13 cellular contexts compared by ENCODE assay signal in genomic region chr3:122689587-122689986, GRCh38. TPM values are rescaled to one million over a fixed set of nuclear protein-coding genes. Genes with fewer than 3 reads are reported as not detected.
A peak's percentile ranks its signal among the peaks of the same experiment; 100 is the strongest.
DNase-seq lines count a peak whose midpoint lies in the region; ATAC-seq, FAIRE-seq and TF ChIP-seq lines count a peak whose summit lies in the region.
"Had no signal": no experiment of that assay in that cellular context is flagged by ENCODE, and none has a peak within 500 bp of the region (broad histone marks: within the 10 kb centered on the region; RNA-seq: fewer than 3 reads in every experiment).

No MANE protein-coding gene starts in this region.

- no peaks in the 10 kb centered on the region for H3K9me3 Mint-ChIP-seq in HFFc6
- H3K9me3 Mint-ChIP-seq in activated B cell treated with CpG ODN at 0.5 μM for 24 hours = no peaks in the 10 kb centered on the region
- H3K9me3 Mint-ChIP-seq: activated naive CD4-positive, alpha-beta T cell treated with anti-CD3 and anti-CD28 coated beads, Interleukin-2, amount 50 U/mL, for 72 hours had no signal

- no peak overlapping the region for H3K4me3 Mint-ChIP-seq in HFFc6
- H3K4me3 Mint-ChIP-seq in activated B cell treated with CpG ODN at 0.5 μM for 24 hours = peak overlapping the region; percentile 5

- peak overlapping the region; percentile 10; the same call in 1 of the 2 replicates for H3K27ac Mint-ChIP-seq in HFFc6
- no peak overlapping the region for H3K27ac Mint-ChIP-seq in activated B cell treated with CpG ODN at 0.5 μM for 24 hours

- no peak for TF ChIP-seq CTCF in A549 (IDR thresholded peaks at IDR 0.05)
- TF ChIP-seq CTCF in HFFc6 (IDR thresholded peaks at IDR 0.05) = no peak
- no peak for TF ChIP-seq CTCF in activated B cell treated with CpG ODN at 0.5 μM for 24 hours (IDR thresholded peaks at IDR 0.05)
- no peak for TF ChIP-seq CTCF in fibroblast of the aortic adventitia (IDR thresholded peaks at IDR 0.05; ENCODE audit: insufficient read depth, low read length)

- 0 out of 6 replicates have a peak overlapping the region, but pooled peaks of 1 of the 2 experiments have one; percentile 17 for H3K27ac ChIP-seq in A549
- H3K27ac ChIP-seq: foreskin keratinocyte, psoas muscle had no signal

- POLR2A ChIA-PET in A549 (lab: Yijun Ruan, JAX) (no interaction called here), activated B cell treated with CpG ODN at 0.5 μM for 24 hours (lab: Charles Lee) (interaction anchor here (2.1 to 3.3 kb wide), 3 partner anchors 8 to 104 kb away, joined by 7 to 23 read pairs (median 10); partner anchors contain the start of gene HSPBAP1)

- TF ChIP-seq RAD21 in A549 (conservative IDR thresholded peaks at IDR 0.05 in 1 of 2, IDR thresholded peaks at IDR 0.05 in 1 of 2) = no peak

- H3K4me1 ChIP-seq in A549 = peaks cover 21% of the 10 kb centered on the region
- H3K4me1 ChIP-seq: foreskin keratinocyte, psoas muscle had no signal

- no peak for FAIRE-seq in A549 (lab: Jason Lieb, UNC)

- H3K4me2 ChIP-seq in A549 = peak overlapping the region; percentile 25; the same call in 2 of the 3 replicates

- intact Hi-C loops in activated B cell treated with CpG ODN at 0.5 μM for 24 hours (cut with micrococcal nuclease) = loop anchor here (1.0 kb wide), 2 partner anchors 8 to 9 kb away; no protein-coding TSS in a partner anchor

- peak; percentile 34 to 56; a peak in 2 of 6 replicates for ATAC-seq in A549
- ATAC-seq in activated B cell treated with CpG ODN at 0.5 μM for 24 hours (ENCODE audit: low read depth) = no peak
- ATAC-seq in GM18505 (IDR thresholded peaks at IDR 0.05; ENCODE audit: unreplicated experiment) = no peak
- no peak for ATAC-seq in GM19395 (IDR thresholded peaks at IDR 0.05; ENCODE audit: unreplicated experiment)
- ATAC-seq: foreskin keratinocyte, psoas muscle had no signal

- H3K27me3 Mint-ChIP-seq in HFFc6 (ENCODE audit: insufficient read depth) (peaks cover 2% of the 10 kb centered on the region; the same call in 1 of the 2 replicates), activated B cell treated with CpG ODN at 0.5 μM for 24 hours (no peaks in the 10 kb centered on the region)

- H3K4me1 Mint-ChIP-seq in HFFc6 (ENCODE audit: low read depth) = peaks cover 8% of the 10 kb centered on the region
- peaks cover 44% of the 10 kb centered on the region for H3K4me1 Mint-ChIP-seq in activated B cell treated with CpG ODN at 0.5 μM for 24 hours

- H3K36me3 Mint-ChIP-seq in HFFc6 (ENCODE audit: low read depth) = no peaks in the 10 kb centered on the region; the same call in 1 of the 2 replicates
- H3K36me3 Mint-ChIP-seq in activated B cell treated with CpG ODN at 0.5 μM for 24 hours (ENCODE audit: low read depth) = peaks cover 44% of the 10 kb centered on the region

- TF ChIP-seq POLR2A in A549 (IDR thresholded peaks at IDR 0.05; ENCODE audit: low read length) = no peak
- TF ChIP-seq POLR2A in GM18505 (IDR thresholded peaks at IDR 0.05; ENCODE audit: borderline replicate concordance, extremely low read depth, insufficient read depth, insufficient read length) = no peak

- H3K4me3 ChIP-seq in A549 (no peak overlapping the region), fibroblast of the aortic adventitia (ENCODE audit: low read depth, low read length) (no peak overlapping the region)
- H3K4me3 ChIP-seq: psoas muscle had no signal

- no peaks in the 10 kb centered on the region for H3K9me3 ChIP-seq in A549
- H3K9me3 ChIP-seq: psoas muscle had no signal

- no peak for TF ChIP-seq EP300 in A549 (IDR thresholded peaks at IDR 0.05)

- WGBS in A549 (ENCODE audit: missing lambda C conversion rate) = 83% methylated on average over 2 of the region's 2 CpGs

- CTCF ChIA-PET in A549 (lab: Yijun Ruan, JAX) = interaction anchor here (0.8 to 2.6 kb wide), 5 partner anchors 11 to 231 kb away, joined by 3 to 10 read pairs (median 3); no protein-coding TSS in a partner anchor
- CTCF ChIA-PET in activated B cell treated with CpG ODN at 0.5 μM for 24 hours (lab: Charles Lee) = interaction anchor here (1.7 kb wide), 1 partner anchor 12 kb away, joined by 4 read pairs; no protein-coding TSS in a partner anchor

- peak in 1 of 2 experiments; percentile 28 for DNase-seq in A549 (ENCODE audit: low read depth in 1 of 2, low spot score in 1 of 2)
- DNase-seq in HFFc6 = peak; percentile 35
- no peak for DNase-seq in activated B cell treated with CpG ODN at 0.5 μM for 24 hours
- peak; percentile 60 for DNase-seq in fibroblast of the aortic adventitia (ENCODE audit: low read depth)
- no peak for DNase-seq in middle frontal gyrus (ENCODE audit: extremely low spot score, low spot score)
- no peak for DNase-seq in NCI-H187 (lab: John Stamatoyannopoulos, UW)
- DNase-seq: DMS153; psoas muscle; stimulated activated CD4-positive, alpha-beta T cell treated with anti-CD3 and anti-CD28 coated beads, Interleukin-2, amount 100 ng/mL, for 24 hours had no signal

TF ChIP-seq in A549, 52 proteins besides CTCF, POLR2A, EP300 and RAD21:
- no peak for TF ChIP-seq ESRRA (IDR thresholded peaks at IDR 0.05; ENCODE audit: borderline replicate concordance, low read length)
- no peak for TF ChIP-seq BCL3 (IDR thresholded peaks at IDR 0.05)
- TF ChIP-seq CHD2 (IDR thresholded peaks at IDR 0.05; ENCODE audit: low read length, partially characterized antibody) = no peak
- TF ChIP-seq NR3C1 (IDR thresholded peaks at IDR 0.05) = no peak
- TF ChIP-seq RNF2 (IDR thresholded peaks at IDR 0.05; ENCODE audit: borderline replicate concordance, low read depth) = no peak
- no peak for TF ChIP-seq FOXS1 (CRISPR knock-in tag; IDR thresholded peaks at IDR 0.05)
- no peak for TF ChIP-seq HEYL (CRISPR knock-in tag; IDR thresholded peaks at IDR 0.05)
- TF ChIP-seq ZFP36 (IDR thresholded peaks at IDR 0.05; ENCODE audit: borderline replicate concordance, partially characterized antibody) = no peak
- no peak for TF ChIP-seq MAFK (IDR thresholded peaks at IDR 0.05; ENCODE audit: partially characterized antibody)
- no peak for TF ChIP-seq PHF8 (IDR thresholded peaks at IDR 0.05; ENCODE audit: borderline replicate concordance, low read depth)
- TF ChIP-seq ELK1 (IDR thresholded peaks at IDR 0.05; ENCODE audit: low read depth, low read length) = no peak
- TF ChIP-seq HDAC2 (IDR thresholded peaks at IDR 0.05) = no peak
- TF ChIP-seq MYC (IDR thresholded peaks at IDR 0.05; ENCODE audit: borderline replicate concordance, low read length) = no peak

RNA-seq across cellular contexts. Expression of gene PARP14, which starts 8.9 kb away (rescaled TPM):
- polyA plus RNA-seq in A549 (2011; rRNA removed) (23.0 and 23.6 TPM in 2 replicates), A549 (2017; fragmentation: RNase III; extraction: RNeasy Plus Mini Kit Qiagen cat#74134 plus additional on column Dnase treatment) (7.5 to 8.7 TPM (median 8.7 TPM) in 3 replicates)
- 3.2 and 3.8 TPM in 2 replicates for polyA plus RNA-seq in A549 (2012; cell fraction: cytosol; rRNA removed)
- 6.3 and 10.9 TPM in 2 replicates for polyA plus RNA-seq in A549 (2012; cell fraction: nucleus; rRNA removed)
- polyA minus RNA-seq in A549 (2011; rRNA and poly(A)+ RNA removed) = 25.6 and 28.5 TPM in 2 replicates
- 10 to 100 TPM in 4 of 6 experiments, 1 to 10 TPM in 2; 5.3 to 16.1 (median 12.8) TPM for total RNA-seq in HFFc6 (2021; fragmentation: NEBNext Ultra II Directional; extraction: Animal tissue kit (Norgen Biotek cat#: 25700))
- total RNA-seq in activated B cell treated with CpG ODN at 0.5 μM for 24 hours (186 and 221 TPM in 2 replicates), fibroblast of the aortic adventitia (ENCODE audit: low replicate concordance) (41.6 and 73.8 TPM in 2 replicates)

Comparison
In these comparisons a context has a peak if more than half of its experiments do, and no peak if none do; other contexts are left out.
1. ATAC-seq: peak in A549 (2 of 2); none in activated B cell treated with CpG ODN at 0.5 μM for 24 hours (single experiment), GM18505 (single experiment) and GM19395 (single experiment).
2. DNase-seq: peak in HFFc6 (single experiment) and fibroblast of the aortic adventitia (single experiment); none in activated B cell treated with CpG ODN at 0.5 μM for 24 hours (single experiment), middle frontal gyrus (single experiment) and NCI-H187 (0 of 2).